Comparison of ENCODE assay signal across 1 cellular context in genomic region chr10:73810735-73811465, GRCh38.
TF ChIP-seq lines count a peak whose summit lies in the region.

No MANE protein-coding gene starts in this region.

TF ChIP-seq in H1, 55 proteins besides CTCF, POLR2A, EP300 and RAD21:
- no peak for TF ChIP-seq JUND (IDR thresholded peaks at IDR 0.05; ENCODE audit: low read length)
- 0 out of 2 replicates have a peak, but pooled peaks have one; percentile 48 for TF ChIP-seq TBP (IDR thresholded peaks at IDR 0.05; ENCODE audit: low read depth, low read length)
- TF ChIP-seq MAX (IDR thresholded peaks at IDR 0.05) = no peak; the same call in 1 of the 2 replicates
- no peak for TF ChIP-seq EZH2 (IDR thresholded peaks at IDR 0.05; ENCODE audit: low read depth, low read length, severe bottlenecking)
- no peak for TF ChIP-seq JUN (IDR thresholded peaks at IDR 0.05; ENCODE audit: low read depth, low read length)
- TF ChIP-seq ZNF274 (IDR thresholded peaks at IDR 0.05; ENCODE audit: borderline replicate concordance, extremely low read depth, low read length) = no peak
- TF ChIP-seq KDM4A (IDR thresholded peaks at IDR 0.05; ENCODE audit: low read depth, low read length, severe bottlenecking) = peak; percentile 83
- TF ChIP-seq BRCA1 (IDR thresholded peaks at IDR 0.05; ENCODE audit: low read depth, low read length) = no peak
- 0 out of 4 replicates have a peak, but pooled peaks of 1 of the 2 experiments have one; percentile 6 for TF ChIP-seq HDAC2 (IDR thresholded peaks at IDR 0.05; ENCODE audit: borderline replicate concordance in 1 of 2, low read depth in 2 of 2, low read length in 2 of 2)
- TF ChIP-seq GTF2F1 (IDR thresholded peaks at IDR 0.05; ENCODE audit: borderline replicate concordance, low read depth, low read length) = no peak
- TF ChIP-seq RNF2 (IDR thresholded peaks at IDR 0.05; ENCODE audit: borderline replicate concordance, low read depth, low read length, missing control alignments, poor library complexity, severe bottlenecking) = no peak
- no peak for TF ChIP-seq POU5F1 (IDR thresholded peaks at IDR 0.05; ENCODE audit: low read depth, low read length)
- TF ChIP-seq PHF8 (conservative IDR thresholded peaks at IDR 0.05; ENCODE audit: low read depth, low read length) = 0 out of 2 replicates have a peak, but pooled peaks have one; percentile 57
